Comparison of ENCODE assay signal across 22 cellular contexts in genomic region chr3:7506606-7507180, GRCh38.
DNase-seq lines count a peak whose midpoint lies in the region; ATAC-seq and TF ChIP-seq lines count a peak whose summit lies in the region.
"Had no signal": no experiment of that assay in that cellular context is flagged by ENCODE, and none has a peak within 500 bp of the region (broad histone marks: within the 10 kb centered on the region; RNA-seq: fewer than 3 reads in every experiment).

No MANE protein-coding gene starts in this region.

- H3K4me1 ChIP-seq in mammary epithelial cell (ENCODE audit: insufficient read depth, low read length) = peaks cover 47% of the 10 kb centered on the region
- peaks cover 7% of the 10 kb centered on the region for H3K4me1 ChIP-seq in mesenchymal stem cell (ENCODE audit: control insufficient read depth, insufficient read depth, low read depth, low read length)
- H3K4me1 ChIP-seq: HAP-1 had no signal

- H4K8ac ChIP-seq in mesenchymal stem cell (ENCODE audit: low read length) = no peak overlapping the region

- peak overlapping the region; percentile 24 for H2AFZ ChIP-seq in mammary epithelial cell (ENCODE audit: low read depth, low read length)
- H2AFZ ChIP-seq in mesenchymal stem cell (ENCODE audit: low read depth, low read length) = no peak overlapping the region

- intact Hi-C loops in Calu3 (cut with micrococcal nuclease; ENCODE audit: unreplicated experiment) = loop anchor here (5.0 to 10.0 kb wide), 3 partner anchors 281 to 371 kb away; no protein-coding TSS in a partner anchor
- intact Hi-C loops in mammary epithelial cell (cut with micrococcal nuclease) = no loop called here
- intact Hi-C loops in left colon (cut with DNase I, micrococcal nuclease) = no loop called here

- dilution Hi-C loops in mammary epithelial cell (cut with HindIII; ENCODE audit: low sequenced_read_pairs) = no loop called here

- no peaks in the 10 kb centered on the region for H4K20me1 ChIP-seq in mammary epithelial cell (ENCODE audit: insufficient read depth, low read length)

- H2BK120ac ChIP-seq in mesenchymal stem cell (ENCODE audit: low read depth, low read length) = no peak overlapping the region

- H3K79me2 ChIP-seq in mammary epithelial cell (ENCODE audit: insufficient read depth, low read length) = no peaks in the 10 kb centered on the region

- H3K27ac Mint-ChIP-seq in Calu3 (ENCODE audit: unreplicated experiment) = peak overlapping the region; percentile 96
- H3K27ac Mint-ChIP-seq: IgD-negative memory B cell had no signal

- H2AK5ac ChIP-seq in mesenchymal stem cell (ENCODE audit: low read length, severe bottlenecking) = no peak overlapping the region

- H3K4me2 ChIP-seq in mammary epithelial cell (ENCODE audit: insufficient read depth, low read depth, low read length) (no peak overlapping the region), mesenchymal stem cell (ENCODE audit: low read length, poor library complexity, severe bottlenecking) (no peak overlapping the region)

- 100% methylated on average over 2 of the region's 2 CpGs for WGBS in mammary epithelial cell (ENCODE audit: low coverage, missing lambda C conversion rate)
- 81% methylated on average over 2 of the region's 2 CpGs for WGBS in mesenchymal stem cell

- H3K4me3 Mint-ChIP-seq in Calu3 (ENCODE audit: low read depth, unreplicated experiment) = peak overlapping the region; percentile 22
- H3K4me3 Mint-ChIP-seq: IgD-negative memory B cell had no signal

- CTCF ChIA-PET in Calu3 (lab: Charles Lee) (interaction anchor here (0.5 kb wide), 2 partner anchors 139 to 1922 kb away, joined by 3 read pairs; no protein-coding TSS in a partner anchor), mammary epithelial cell (lab: Charles Lee; ENCODE audit: low non-redundant PET) (no interaction called here)

- no peak for TF ChIP-seq CTCF in Calu3 (IDR thresholded peaks at IDR 0.05; ENCODE audit: unreplicated experiment)
- no peak for TF ChIP-seq CTCF in mammary epithelial cell (conservative IDR thresholded peaks at IDR 0.05 in 1 of 2, IDR thresholded peaks at IDR 0.05 in 1 of 2; ENCODE audit: extremely low read depth in 1 of 2, insufficient read depth in 1 of 2, low read depth in 1 of 2, low read length in 2 of 2)

- no peak overlapping the region for H3K14ac ChIP-seq in mesenchymal stem cell (ENCODE audit: low read length in 2 of 2)

- no peak overlapping the region for H4K91ac ChIP-seq in mesenchymal stem cell (ENCODE audit: low read length)

- BruUV-seq in Calu3 (replicated peaks; lab: Mats Ljungman, UMichigan) (no TSS peak), mammary epithelial cell (replicated peaks; lab: Mats Ljungman, UMichigan) (no TSS peak)

- no peak overlapping the region for H3K4ac ChIP-seq in mesenchymal stem cell (ENCODE audit: low read depth in 1 of 2, low read length in 2 of 2)

- H3K4me3 ChIP-seq in mammary epithelial cell (replicated peaks in 1 of 3; ENCODE audit: insufficient read depth in 1 of 3, low read depth in 2 of 3, low read length in 3 of 3) (no peak overlapping the region), mesenchymal stem cell (ENCODE audit: insufficient read depth in 1 of 2, low read depth in 1 of 2, low read length in 2 of 2) (no peak overlapping the region)
- H3K4me3 ChIP-seq: GM12878, HAP-1, SJCRH30 had no signal

- no peak for ATAC-seq in left colon
- ATAC-seq: GM12878, PC-3 had no signal

- H3K79me1 ChIP-seq in mesenchymal stem cell (replicated peaks; ENCODE audit: low read length, poor library complexity, severe bottlenecking) = no peaks in the 10 kb centered on the region

- H3K9ac ChIP-seq in mammary epithelial cell (ENCODE audit: insufficient read depth, low read length) = no peak overlapping the region
- no peak overlapping the region for H3K9ac ChIP-seq in mesenchymal stem cell (ENCODE audit: low read length)

- no peaks in the 10 kb centered on the region for H3K27me3 ChIP-seq in mammary epithelial cell (ENCODE audit: insufficient read depth, low read length)
- no peaks in the 10 kb centered on the region for H3K27me3 ChIP-seq in mesenchymal stem cell (ENCODE audit: control insufficient read depth in 1 of 2, insufficient read depth in 1 of 2, low read length in 2 of 2)
- H3K27me3 ChIP-seq: SJCRH30 had no signal

- H3K9me3 ChIP-seq in mammary epithelial cell (replicated peaks; ENCODE audit: insufficient read depth, low read length) (no peaks in the 10 kb centered on the region), mesenchymal stem cell (ENCODE audit: control insufficient read depth, low read length) (peaks cover 3% of the 10 kb centered on the region)
- H3K9me3 ChIP-seq: HAP-1 had no signal

- no peak overlapping the region for H3K18ac ChIP-seq in mesenchymal stem cell (ENCODE audit: low read depth in 1 of 2, low read length in 2 of 2)

- no peak overlapping the region for H2BK12ac ChIP-seq in mesenchymal stem cell (ENCODE audit: low read length in 2 of 2)

- H2BK5ac ChIP-seq in mesenchymal stem cell (ENCODE audit: low read depth, low read length, poor library complexity, severe bottlenecking) = peak overlapping the region; percentile 5

- no peaks in the 10 kb centered on the region for H3K27me3 Mint-ChIP-seq in Calu3 (ENCODE audit: unreplicated experiment)
- H3K27me3 Mint-ChIP-seq: IgD-negative memory B cell had no signal

- DNase-seq in Calu3 (no peak), NCI-H69 (lab: John Stamatoyannopoulos, UW) (peak; percentile 18), mammary epithelial cell (peak; percentile 15), mesenchymal stem cell (no peak), kidney tubule cell (ENCODE audit: low spot score) (no peak), left colon (no peak)
- DNase-seq in activated CD4-positive, alpha-beta T cell treated with anti-CD3 and anti-CD28 coated beads, Interleukin-2, amount 50 U/mL, for 48 hours = no peak
- DNase-seq: ACHN, AML-193, Caco-2, DND-41, Kasumi-1, NCI-H1105, NCI-H1694 treated with DMSO at 0.1 percent for 48 hours, NCI-H345, NCI-H748 treated with DMSO at 0.1 percent for 48 hours, PC-3, SJCRH30 had no signal

- peaks cover 5% of the 10 kb centered on the region for H3K9me3 Mint-ChIP-seq in Calu3 (ENCODE audit: low read depth, unreplicated experiment)

- H3K36me3 Mint-ChIP-seq in Calu3 (ENCODE audit: insufficient read depth, unreplicated experiment) = peaks cover 14% of the 10 kb centered on the region
- H3K36me3 Mint-ChIP-seq: IgD-negative memory B cell had no signal

- H3K36me3 ChIP-seq in mammary epithelial cell (ENCODE audit: insufficient read depth, low read length) = no peaks in the 10 kb centered on the region
- H3K36me3 ChIP-seq in mesenchymal stem cell (ENCODE audit: control insufficient read depth in 1 of 2, insufficient read depth in 2 of 2, low read depth in 1 of 2, low read length in 2 of 2) = no peaks in the 10 kb centered on the region
- H3K36me3 ChIP-seq: HAP-1, SJCRH30 had no signal

- in situ Hi-C loops in mammary epithelial cell (cut with MboI; ENCODE audit: low sequenced_read_pairs in 2 of 2) = no loop called here

- H3K27ac ChIP-seq in mammary epithelial cell (ENCODE audit: insufficient read depth, low read depth, low read length) (peak overlapping the region; percentile 11), mesenchymal stem cell (ENCODE audit: low read length, poor library complexity, severe bottlenecking) (no peak overlapping the region)
- H3K27ac ChIP-seq: RWPE1 had no signal

- H2BK15ac ChIP-seq in mesenchymal stem cell (ENCODE audit: low read depth, poor library complexity, severe bottlenecking) = no peak overlapping the region

- peaks cover 63% of the 10 kb centered on the region for H3K4me1 Mint-ChIP-seq in Calu3 (ENCODE audit: low read depth, unreplicated experiment)
- H3K4me1 Mint-ChIP-seq: IgD-negative memory B cell had no signal

- H3K23ac ChIP-seq in mesenchymal stem cell (ENCODE audit: low read length in 2 of 2) = no peak overlapping the region

Comparison
In these comparisons a context has a peak if more than half of its experiments do, and no peak if none do; other contexts are left out.
1. DNase-seq: peak in NCI-H69 (single experiment) and mammary epithelial cell (single experiment); none in Calu3 (single experiment), mesenchymal stem cell (single experiment), kidney tubule cell (single experiment), left colon (0 of 2) and activated CD4-positive, alpha-beta T cell treated with anti-CD3 and anti-CD28 coated beads, Interleukin-2, amount 50 U/mL, for 48 hours (0 of 2).